16 cellular contexts compared by ENCODE assay signal in the genomic region with DNA sequence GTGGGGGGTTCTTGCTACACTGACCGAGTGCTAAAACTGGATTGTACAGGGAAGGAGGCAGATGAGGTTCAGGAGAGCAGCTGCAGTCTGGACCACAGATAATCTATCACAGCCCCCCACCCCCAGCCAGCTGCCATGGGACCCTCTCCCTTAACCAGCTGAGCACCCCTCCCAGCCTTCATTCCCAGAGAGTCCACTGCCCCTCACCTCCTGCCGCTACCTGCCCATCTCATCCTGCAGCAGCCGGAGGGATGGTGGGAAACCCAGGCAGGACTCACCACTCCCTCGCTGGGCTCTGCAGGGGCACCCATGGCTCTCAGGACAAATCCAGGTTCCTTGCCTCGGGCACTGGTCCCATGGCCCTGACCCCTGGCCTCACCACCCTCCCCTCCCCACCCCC.
DNase-seq lines count a peak whose midpoint lies in the region; ATAC-seq and TF ChIP-seq lines count a peak whose summit lies in the region.
"Had no signal": no experiment of that assay in that cellular context is flagged by ENCODE, and none has a peak within 500 bp of the region (broad histone marks: within the 10 kb centered on the region; RNA-seq: fewer than 3 reads in every experiment).

No MANE protein-coding gene starts in this region.

- ATAC-seq in natural killer cell (no peak), GM21423 (IDR thresholded peaks at IDR 0.05; ENCODE audit: unreplicated experiment) (no peak)
- no peak for ATAC-seq in natural killer cell treated with Interleukin-12 subunit alpha and Interleukin-12 subunit beta and Interleukin-15 and Interleukin-18, amount 100 ng/mL, for 72 hours
- ATAC-seq: CD8-positive, alpha-beta T cell had no signal

- no peaks in the 10 kb centered on the region for H3K9me3 Mint-ChIP-seq in natural killer cell
- no peaks in the 10 kb centered on the region for H3K9me3 Mint-ChIP-seq in natural killer cell treated with Interleukin-12 subunit alpha and Interleukin-12 subunit beta and Interleukin-15 and Interleukin-18, amount 100 ng/mL, for 72 hours
- H3K9me3 Mint-ChIP-seq: CD8-positive, alpha-beta T cell had no signal

- no peak overlapping the region for H3K4me3 ChIP-seq in coronary artery
- H3K4me3 ChIP-seq in osteoblast (ENCODE audit: insufficient read depth, low read length), result no peak overlapping the region

- no peaks in the 10 kb centered on the region for H3K4me1 ChIP-seq in osteoblast (ENCODE audit: insufficient read depth, low read length)

- TF ChIP-seq CTCF in natural killer cell (IDR thresholded peaks at IDR 0.05), result no peak
- no peak for TF ChIP-seq CTCF in coronary artery (IDR thresholded peaks at IDR 0.05)
- TF ChIP-seq CTCF in osteoblast (IDR thresholded peaks at IDR 0.05; ENCODE audit: extremely low read depth, low read depth, low read length), result no peak

- H3K4me1 Mint-ChIP-seq in natural killer cell, result no peaks in the 10 kb centered on the region
- no peaks in the 10 kb centered on the region for H3K4me1 Mint-ChIP-seq in natural killer cell treated with Interleukin-12 subunit alpha and Interleukin-12 subunit beta and Interleukin-15 and Interleukin-18, amount 100 ng/mL, for 72 hours (ENCODE audit: low read depth in 2 of 2)
- H3K4me1 Mint-ChIP-seq: B cell had no signal

- no peaks in the 10 kb centered on the region for H3K36me3 Mint-ChIP-seq in natural killer cell
- no peaks in the 10 kb centered on the region for H3K36me3 Mint-ChIP-seq in natural killer cell treated with Interleukin-12 subunit alpha and Interleukin-12 subunit beta and Interleukin-15 and Interleukin-18, amount 100 ng/mL, for 72 hours
- H3K36me3 Mint-ChIP-seq: CD8-positive, alpha-beta T cell had no signal

- DNase-seq in natural killer cell (peak; percentile 7), coronary artery (ENCODE audit: low spot score) (peak; percentile 16), osteoblast (ENCODE audit: insufficient read length, low spot score, missing footprints) (peak; percentile 66), ureter (ENCODE audit: low spot score) (peak; percentile 23), GM19238 (ENCODE audit: insufficient read length, low spot score) (no peak)
- no peak for DNase-seq in natural killer cell treated with Interleukin-12 subunit alpha and Interleukin-12 subunit beta and Interleukin-15 and Interleukin-18, amount 100 ng/mL, for 72 hours (ENCODE audit: low spot score)
- DNase-seq in activated T-cell treated with anti-CD3 and anti-CD28 coated beads, Interleukin-2, amount 50 U/mL, for 1 hour, result no peak
- DNase-seq: ACHN, NCI-H1092 treated with DMSO at 0.1 percent for 48 hours, NCI-H1694, NCI-H345, NCI-H526 treated with DMSO at 0.1 percent for 48 hours had no signal

- no peak overlapping the region for H2AFZ ChIP-seq in osteoblast (ENCODE audit: low read length)

- no peaks in the 10 kb centered on the region for H3K27me3 ChIP-seq in osteoblast (ENCODE audit: insufficient read depth, low read length)

- no peaks in the 10 kb centered on the region for H3K36me3 ChIP-seq in osteoblast (ENCODE audit: insufficient read depth, low read length)

- H3K9me3 ChIP-seq in osteoblast (ENCODE audit: low read depth, low read length), result no peaks in the 10 kb centered on the region

- H3K27ac Mint-ChIP-seq in natural killer cell, result no peak overlapping the region
- no peak overlapping the region for H3K27ac Mint-ChIP-seq in natural killer cell treated with Interleukin-12 subunit alpha and Interleukin-12 subunit beta and Interleukin-15 and Interleukin-18, amount 100 ng/mL, for 72 hours
- H3K27ac Mint-ChIP-seq: B cell; CD8-positive, alpha-beta T cell had no signal

- no peaks in the 10 kb centered on the region for H3K79me2 ChIP-seq in osteoblast (ENCODE audit: insufficient read depth, low read length)

- peaks cover 0 to 2% of the 10 kb centered on the region in 2 donors for H3K27me3 Mint-ChIP-seq in natural killer cell (ENCODE audit: low read depth in 2 of 2)
- H3K27me3 Mint-ChIP-seq in natural killer cell treated with Interleukin-12 subunit alpha and Interleukin-12 subunit beta and Interleukin-15 and Interleukin-18, amount 100 ng/mL, for 72 hours, result peaks cover 0 to 2% of the 10 kb centered on the region in 2 donors

- intact Hi-C loops in natural killer cell (cut with micrococcal nuclease), result loop anchor here (10.0 kb wide), 1 partner anchor 282 kb away; no protein-coding TSS in a partner anchor

- no peak overlapping the region for H3K27ac ChIP-seq in coronary artery
- H3K27ac ChIP-seq in osteoblast (ENCODE audit: low read depth, low read length), result no peak overlapping the region
- H3K27ac ChIP-seq: KMS-11 had no signal

- no peak overlapping the region for H3K4me2 ChIP-seq in osteoblast (ENCODE audit: insufficient read depth, low read length)
- H3K4me2 ChIP-seq: KMS-11 had no signal

- no peaks in the 10 kb centered on the region for H4K20me1 ChIP-seq in osteoblast (ENCODE audit: insufficient read depth, low read length)

- H3K4me3 Mint-ChIP-seq in natural killer cell, result no peak overlapping the region
- no peak overlapping the region for H3K4me3 Mint-ChIP-seq in natural killer cell treated with Interleukin-12 subunit alpha and Interleukin-12 subunit beta and Interleukin-15 and Interleukin-18, amount 100 ng/mL, for 72 hours
- H3K4me3 Mint-ChIP-seq: B cell; CD8-positive, alpha-beta T cell had no signal

Comparison
In these comparisons a context has a peak if more than half of its experiments do, and no peak if none do; other contexts are left out.
1. DNase-seq: peak in natural killer cell (single experiment), coronary artery (single experiment), osteoblast (single experiment) and ureter (single experiment); none in natural killer cell treated with Interleukin-12 subunit alpha and Interleukin-12 subunit beta and Interleukin-15 and Interleukin-18, amount 100 ng/mL, for 72 hours (single experiment), activated T-cell treated with anti-CD3 and anti-CD28 coated beads, Interleukin-2, amount 50 U/mL, for 1 hour (single experiment) and GM19238 (single experiment).